1 cellular context compared by ENCODE assay signal in the genomic region with DNA sequence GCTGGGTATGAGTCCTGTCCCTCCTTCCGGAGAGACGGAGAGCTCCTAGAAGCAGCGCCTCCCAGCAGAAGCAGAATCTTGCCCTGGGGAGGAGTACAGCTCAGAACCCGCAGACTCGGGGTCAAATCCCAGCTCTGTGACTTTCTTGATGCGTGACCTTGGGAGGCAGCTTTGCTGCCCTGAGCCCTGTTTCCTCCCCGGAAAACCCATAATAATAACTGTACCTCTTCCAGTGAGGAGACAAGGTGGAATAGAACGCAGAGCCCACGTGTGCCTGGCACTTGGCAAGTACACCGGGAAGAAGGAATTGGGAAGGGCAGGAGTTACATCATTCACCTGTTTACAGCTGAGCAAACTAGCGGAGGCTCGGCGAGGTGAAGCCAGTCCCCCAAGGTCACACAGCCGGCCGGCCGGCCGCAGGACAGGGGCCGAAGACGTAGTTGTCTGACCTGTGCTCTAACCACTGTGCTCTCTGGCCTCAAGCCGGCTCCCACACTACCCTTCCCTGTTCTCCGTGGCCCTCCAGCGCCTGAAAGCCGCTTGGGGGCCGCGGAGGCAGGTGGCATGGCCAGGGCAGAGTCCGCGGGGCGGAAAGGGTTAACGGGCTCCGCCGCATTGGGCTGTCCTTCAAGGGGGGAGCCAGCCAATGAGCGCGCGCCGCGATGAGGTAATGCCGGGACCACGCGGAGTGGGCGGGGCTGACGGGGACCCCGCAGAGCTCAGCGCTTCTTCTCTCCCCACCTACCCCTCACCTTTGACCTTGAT.
TF ChIP-seq lines count a peak whose summit lies in the region.

No MANE protein-coding gene starts in this region.

TF ChIP-seq in HepG2, 621 proteins besides CTCF, POLR2A, EP300 and RAD21 (continued from another document and continues in another):
- peak; percentile 87 for TF ChIP-seq MYC (CRISPR knock-in tag; IDR thresholded peaks at IDR 0.05; ENCODE audit: borderline replicate concordance)
- peak; percentile 44; the same call in 1 of the 2 replicates for TF ChIP-seq TP53 (CRISPR knock-in tag; conservative IDR thresholded peaks at IDR 0.05)
- TF ChIP-seq SMARCE1 (IDR thresholded peaks at IDR 0.05; ENCODE audit: borderline replicate concordance) = no peak
- TF ChIP-seq, protein P1, sequence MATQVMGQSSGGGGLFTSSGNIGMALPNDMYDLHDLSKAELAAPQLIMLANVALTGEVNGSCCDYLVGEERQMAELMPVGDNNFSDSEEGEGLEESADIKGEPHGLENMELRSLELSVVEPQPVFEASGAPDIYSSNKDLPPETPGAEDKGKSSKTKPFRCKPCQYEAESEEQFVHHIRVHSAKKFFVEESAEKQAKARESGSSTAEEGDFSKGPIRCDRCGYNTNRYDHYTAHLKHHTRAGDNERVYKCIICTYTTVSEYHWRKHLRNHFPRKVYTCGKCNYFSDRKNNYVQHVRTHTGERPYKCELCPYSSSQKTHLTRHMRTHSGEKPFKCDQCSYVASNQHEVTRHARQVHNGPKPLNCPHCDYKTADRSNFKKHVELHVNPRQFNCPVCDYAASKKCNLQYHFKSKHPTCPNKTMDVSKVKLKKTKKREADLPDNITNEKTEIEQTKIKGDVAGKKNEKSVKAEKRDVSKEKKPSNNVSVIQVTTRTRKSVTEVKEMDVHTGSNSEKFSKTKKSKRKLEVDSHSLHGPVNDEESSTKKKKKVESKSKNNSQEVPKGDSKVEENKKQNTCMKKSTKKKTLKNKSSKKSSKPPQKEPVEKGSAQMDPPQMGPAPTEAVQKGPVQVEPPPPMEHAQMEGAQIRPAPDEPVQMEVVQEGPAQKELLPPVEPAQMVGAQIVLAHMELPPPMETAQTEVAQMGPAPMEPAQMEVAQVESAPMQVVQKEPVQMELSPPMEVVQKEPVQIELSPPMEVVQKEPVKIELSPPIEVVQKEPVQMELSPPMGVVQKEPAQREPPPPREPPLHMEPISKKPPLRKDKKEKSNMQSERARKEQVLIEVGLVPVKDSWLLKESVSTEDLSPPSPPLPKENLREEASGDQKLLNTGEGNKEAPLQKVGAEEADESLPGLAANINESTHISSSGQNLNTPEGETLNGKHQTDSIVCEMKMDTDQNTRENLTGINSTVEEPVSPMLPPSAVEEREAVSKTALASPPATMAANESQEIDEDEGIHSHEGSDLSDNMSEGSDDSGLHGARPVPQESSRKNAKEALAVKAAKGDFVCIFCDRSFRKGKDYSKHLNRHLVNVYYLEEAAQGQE (IDR thresholded peaks at IDR 0.05; ENCODE audit: borderline replicate concordance in 1 of 2, low read depth in 1 of 2, low read length in 2 of 2) = no peak
- TF ChIP-seq ZNF24 (IDR thresholded peaks at IDR 0.05) = no peak
- TF ChIP-seq IKZF4 (CRISPR knock-in tag; IDR thresholded peaks at IDR 0.05; ENCODE audit: borderline replicate concordance, low read depth, not compliant biosample characterization) = no peak
- TF ChIP-seq, protein P2, sequence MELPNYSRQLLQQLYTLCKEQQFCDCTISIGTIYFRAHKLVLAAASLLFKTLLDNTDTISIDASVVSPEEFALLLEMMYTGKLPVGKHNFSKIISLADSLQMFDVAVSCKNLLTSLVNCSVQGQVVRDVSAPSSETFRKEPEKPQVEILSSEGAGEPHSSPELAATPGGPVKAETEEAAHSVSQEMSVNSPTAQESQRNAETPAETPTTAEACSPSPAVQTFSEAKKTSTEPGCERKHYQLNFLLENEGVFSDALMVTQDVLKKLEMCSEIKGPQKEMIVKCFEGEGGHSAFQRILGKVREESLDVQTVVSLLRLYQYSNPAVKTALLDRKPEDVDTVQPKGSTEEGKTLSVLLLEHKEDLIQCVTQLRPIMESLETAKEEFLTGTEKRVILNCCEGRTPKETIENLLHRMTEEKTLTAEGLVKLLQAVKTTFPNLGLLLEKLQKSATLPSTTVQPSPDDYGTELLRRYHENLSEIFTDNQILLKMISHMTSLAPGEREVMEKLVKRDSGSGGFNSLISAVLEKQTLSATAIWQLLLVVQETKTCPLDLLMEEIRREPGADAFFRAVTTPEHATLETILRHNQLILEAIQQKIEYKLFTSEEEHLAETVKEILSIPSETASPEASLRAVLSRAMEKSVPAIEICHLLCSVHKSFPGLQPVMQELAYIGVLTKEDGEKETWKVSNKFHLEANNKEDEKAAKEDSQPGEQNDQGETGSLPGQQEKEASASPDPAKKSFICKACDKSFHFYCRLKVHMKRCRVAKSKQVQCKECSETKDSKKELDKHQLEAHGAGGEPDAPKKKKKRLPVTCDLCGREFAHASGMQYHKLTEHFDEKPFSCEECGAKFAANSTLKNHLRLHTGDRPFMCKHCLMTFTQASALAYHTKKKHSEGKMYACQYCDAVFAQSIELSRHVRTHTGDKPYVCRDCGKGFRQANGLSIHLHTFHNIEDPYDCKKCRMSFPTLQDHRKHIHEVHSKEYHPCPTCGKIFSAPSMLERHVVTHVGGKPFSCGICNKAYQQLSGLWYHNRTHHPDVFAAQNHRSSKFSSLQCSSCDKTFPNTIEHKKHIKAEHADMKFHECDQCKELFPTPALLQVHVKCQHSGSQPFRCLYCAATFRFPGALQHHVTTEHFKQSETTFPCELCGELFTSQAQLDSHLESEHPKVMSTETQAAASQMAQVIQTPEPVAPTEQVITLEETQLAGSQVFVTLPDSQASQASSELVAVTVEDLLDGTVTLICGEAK (IDR thresholded peaks at IDR 0.05) = no peak
- TF ChIP-seq, protein P2 (CRISPR knock-in tag; IDR thresholded peaks at IDR 0.05) = no peak
- TF ChIP-seq, protein P3, sequence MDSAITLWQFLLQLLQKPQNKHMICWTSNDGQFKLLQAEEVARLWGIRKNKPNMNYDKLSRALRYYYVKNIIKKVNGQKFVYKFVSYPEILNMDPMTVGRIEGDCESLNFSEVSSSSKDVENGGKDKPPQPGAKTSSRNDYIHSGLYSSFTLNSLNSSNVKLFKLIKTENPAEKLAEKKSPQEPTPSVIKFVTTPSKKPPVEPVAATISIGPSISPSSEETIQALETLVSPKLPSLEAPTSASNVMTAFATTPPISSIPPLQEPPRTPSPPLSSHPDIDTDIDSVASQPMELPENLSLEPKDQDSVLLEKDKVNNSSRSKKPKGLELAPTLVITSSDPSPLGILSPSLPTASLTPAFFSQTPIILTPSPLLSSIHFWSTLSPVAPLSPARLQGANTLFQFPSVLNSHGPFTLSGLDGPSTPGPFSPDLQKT (CRISPR knock-in tag; IDR thresholded peaks at IDR 0.05; ENCODE audit: borderline replicate concordance) = no peak
- no peak for TF ChIP-seq ZNF510 (CRISPR knock-in tag; IDR thresholded peaks at IDR 0.05; ENCODE audit: low read depth)
- TF ChIP-seq, protein P4, sequence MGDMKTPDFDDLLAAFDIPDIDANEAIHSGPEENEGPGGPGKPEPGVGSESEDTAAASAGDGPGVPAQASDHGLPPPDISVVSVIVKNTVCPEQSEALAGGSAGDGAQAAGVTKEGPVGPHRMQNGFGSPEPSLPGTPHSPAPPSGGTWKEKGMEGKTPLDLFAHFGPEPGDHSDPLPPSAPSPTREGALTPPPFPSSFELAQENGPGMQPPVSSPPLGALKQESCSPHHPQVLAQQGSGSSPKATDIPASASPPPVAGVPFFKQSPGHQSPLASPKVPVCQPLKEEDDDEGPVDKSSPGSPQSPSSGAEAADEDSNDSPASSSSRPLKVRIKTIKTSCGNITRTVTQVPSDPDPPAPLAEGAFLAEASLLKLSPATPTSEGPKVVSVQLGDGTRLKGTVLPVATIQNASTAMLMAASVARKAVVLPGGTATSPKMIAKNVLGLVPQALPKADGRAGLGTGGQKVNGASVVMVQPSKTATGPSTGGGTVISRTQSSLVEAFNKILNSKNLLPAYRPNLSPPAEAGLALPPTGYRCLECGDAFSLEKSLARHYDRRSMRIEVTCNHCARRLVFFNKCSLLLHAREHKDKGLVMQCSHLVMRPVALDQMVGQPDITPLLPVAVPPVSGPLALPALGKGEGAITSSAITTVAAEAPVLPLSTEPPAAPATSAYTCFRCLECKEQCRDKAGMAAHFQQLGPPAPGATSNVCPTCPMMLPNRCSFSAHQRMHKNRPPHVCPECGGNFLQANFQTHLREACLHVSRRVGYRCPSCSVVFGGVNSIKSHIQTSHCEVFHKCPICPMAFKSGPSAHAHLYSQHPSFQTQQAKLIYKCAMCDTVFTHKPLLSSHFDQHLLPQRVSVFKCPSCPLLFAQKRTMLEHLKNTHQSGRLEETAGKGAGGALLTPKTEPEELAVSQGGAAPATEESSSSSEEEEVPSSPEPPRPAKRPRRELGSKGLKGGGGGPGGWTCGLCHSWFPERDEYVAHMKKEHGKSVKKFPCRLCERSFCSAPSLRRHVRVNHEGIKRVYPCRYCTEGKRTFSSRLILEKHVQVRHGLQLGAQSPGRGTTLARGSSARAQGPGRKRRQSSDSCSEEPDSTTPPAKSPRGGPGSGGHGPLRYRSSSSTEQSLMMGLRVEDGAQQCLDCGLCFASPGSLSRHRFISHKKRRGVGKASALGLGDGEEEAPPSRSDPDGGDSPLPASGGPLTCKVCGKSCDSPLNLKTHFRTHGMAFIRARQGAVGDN (CRISPR knock-in tag; IDR thresholded peaks at IDR 0.05) = no peak; the same call in 1 of the 2 replicates
- TF ChIP-seq, protein P5, sequence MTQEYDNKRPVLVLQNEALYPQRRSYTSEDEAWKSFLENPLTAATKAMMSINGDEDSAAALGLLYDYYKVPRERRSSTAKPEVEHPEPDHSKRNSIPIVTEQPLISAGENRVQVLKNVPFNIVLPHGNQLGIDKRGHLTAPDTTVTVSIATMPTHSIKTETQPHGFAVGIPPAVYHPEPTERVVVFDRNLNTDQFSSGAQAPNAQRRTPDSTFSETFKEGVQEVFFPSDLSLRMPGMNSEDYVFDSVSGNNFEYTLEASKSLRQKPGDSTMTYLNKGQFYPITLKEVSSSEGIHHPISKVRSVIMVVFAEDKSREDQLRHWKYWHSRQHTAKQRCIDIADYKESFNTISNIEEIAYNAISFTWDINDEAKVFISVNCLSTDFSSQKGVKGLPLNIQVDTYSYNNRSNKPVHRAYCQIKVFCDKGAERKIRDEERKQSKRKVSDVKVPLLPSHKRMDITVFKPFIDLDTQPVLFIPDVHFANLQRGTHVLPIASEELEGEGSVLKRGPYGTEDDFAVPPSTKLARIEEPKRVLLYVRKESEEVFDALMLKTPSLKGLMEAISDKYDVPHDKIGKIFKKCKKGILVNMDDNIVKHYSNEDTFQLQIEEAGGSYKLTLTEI (CRISPR knock-in tag; conservative IDR thresholded peaks at IDR 0.05) = no peak
- no peak for TF ChIP-seq ZNF329 (CRISPR knock-in tag; IDR thresholded peaks at IDR 0.05; ENCODE audit: low read depth)
- TF ChIP-seq KLF12 (CRISPR knock-in tag; IDR thresholded peaks at IDR 0.05; ENCODE audit: borderline replicate concordance) = no peak; the same call in 1 of the 2 replicates
- TF ChIP-seq ZNF605 (CRISPR knock-in tag; IDR thresholded peaks at IDR 0.05) = no peak; the same call in none of the 2 replicates
- TF ChIP-seq SMAD3 (CRISPR knock-in tag; IDR thresholded peaks at IDR 0.05) = peak; percentile 20; the same call in 1 of the 2 replicates
- no peak for TF ChIP-seq ZNF644 (CRISPR knock-in tag; IDR thresholded peaks at IDR 0.05; ENCODE audit: low read depth)
- TF ChIP-seq, protein P6, sequence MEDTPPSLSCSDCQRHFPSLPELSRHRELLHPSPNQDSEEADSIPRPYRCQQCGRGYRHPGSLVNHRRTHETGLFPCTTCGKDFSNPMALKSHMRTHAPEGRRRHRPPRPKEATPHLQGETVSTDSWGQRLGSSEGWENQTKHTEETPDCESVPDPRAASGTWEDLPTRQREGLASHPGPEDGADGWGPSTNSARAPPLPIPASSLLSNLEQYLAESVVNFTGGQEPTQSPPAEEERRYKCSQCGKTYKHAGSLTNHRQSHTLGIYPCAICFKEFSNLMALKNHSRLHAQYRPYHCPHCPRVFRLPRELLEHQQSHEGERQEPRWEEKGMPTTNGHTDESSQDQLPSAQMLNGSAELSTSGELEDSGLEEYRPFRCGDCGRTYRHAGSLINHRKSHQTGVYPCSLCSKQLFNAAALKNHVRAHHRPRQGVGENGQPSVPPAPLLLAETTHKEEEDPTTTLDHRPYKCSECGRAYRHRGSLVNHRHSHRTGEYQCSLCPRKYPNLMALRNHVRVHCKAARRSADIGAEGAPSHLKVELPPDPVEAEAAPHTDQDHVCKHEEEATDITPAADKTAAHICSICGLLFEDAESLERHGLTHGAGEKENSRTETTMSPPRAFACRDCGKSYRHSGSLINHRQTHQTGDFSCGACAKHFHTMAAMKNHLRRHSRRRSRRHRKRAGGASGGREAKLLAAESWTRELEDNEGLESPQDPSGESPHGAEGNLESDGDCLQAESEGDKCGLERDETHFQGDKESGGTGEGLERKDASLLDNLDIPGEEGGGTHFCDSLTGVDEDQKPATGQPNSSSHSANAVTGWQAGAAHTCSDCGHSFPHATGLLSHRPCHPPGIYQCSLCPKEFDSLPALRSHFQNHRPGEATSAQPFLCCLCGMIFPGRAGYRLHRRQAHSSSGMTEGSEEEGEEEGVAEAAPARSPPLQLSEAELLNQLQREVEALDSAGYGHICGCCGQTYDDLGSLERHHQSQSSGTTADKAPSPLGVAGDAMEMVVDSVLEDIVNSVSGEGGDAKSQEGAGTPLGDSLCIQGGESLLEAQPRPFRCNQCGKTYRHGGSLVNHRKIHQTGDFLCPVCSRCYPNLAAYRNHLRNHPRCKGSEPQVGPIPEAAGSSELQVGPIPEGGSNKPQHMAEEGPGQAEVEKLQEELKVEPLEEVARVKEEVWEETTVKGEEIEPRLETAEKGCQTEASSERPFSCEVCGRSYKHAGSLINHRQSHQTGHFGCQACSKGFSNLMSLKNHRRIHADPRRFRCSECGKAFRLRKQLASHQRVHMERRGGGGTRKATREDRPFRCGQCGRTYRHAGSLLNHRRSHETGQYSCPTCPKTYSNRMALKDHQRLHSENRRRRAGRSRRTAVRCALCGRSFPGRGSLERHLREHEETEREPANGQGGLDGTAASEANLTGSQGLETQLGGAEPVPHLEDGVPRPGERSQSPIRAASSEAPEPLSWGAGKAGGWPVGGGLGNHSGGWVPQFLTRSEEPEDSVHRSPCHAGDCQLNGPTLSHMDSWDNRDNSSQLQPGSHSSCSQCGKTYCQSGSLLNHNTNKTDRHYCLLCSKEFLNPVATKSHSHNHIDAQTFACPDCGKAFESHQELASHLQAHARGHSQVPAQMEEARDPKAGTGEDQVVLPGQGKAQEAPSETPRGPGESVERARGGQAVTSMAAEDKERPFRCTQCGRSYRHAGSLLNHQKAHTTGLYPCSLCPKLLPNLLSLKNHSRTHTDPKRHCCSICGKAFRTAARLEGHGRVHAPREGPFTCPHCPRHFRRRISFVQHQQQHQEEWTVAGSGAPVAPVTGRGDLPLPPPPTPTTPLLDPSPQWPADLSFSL (CRISPR knock-in tag; IDR thresholded peaks at IDR 0.05) = no peak
